1 cellular context compared by ENCODE assay signal in genomic region chr10:89303161-89303560, GRCh38.
TF ChIP-seq lines count a peak whose summit lies in the region.

No MANE protein-coding gene starts in this region.

TF ChIP-seq in WTC11, 78 proteins besides CTCF, POLR2A, EP300 and RAD21 (continued from another document):
- TF ChIP-seq, protein P1, sequence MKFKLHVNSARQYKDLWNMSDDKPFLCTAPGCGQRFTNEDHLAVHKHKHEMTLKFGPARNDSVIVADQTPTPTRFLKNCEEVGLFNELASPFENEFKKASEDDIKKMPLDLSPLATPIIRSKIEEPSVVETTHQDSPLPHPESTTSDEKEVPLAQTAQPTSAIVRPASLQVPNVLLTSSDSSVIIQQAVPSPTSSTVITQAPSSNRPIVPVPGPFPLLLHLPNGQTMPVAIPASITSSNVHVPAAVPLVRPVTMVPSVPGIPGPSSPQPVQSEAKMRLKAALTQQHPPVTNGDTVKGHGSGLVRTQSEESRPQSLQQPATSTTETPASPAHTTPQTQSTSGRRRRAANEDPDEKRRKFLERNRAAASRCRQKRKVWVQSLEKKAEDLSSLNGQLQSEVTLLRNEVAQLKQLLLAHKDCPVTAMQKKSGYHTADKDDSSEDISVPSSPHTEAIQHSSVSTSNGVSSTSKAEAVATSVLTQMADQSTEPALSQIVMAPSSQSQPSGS (CRISPR knock-in tag; IDR thresholded peaks at IDR 0.05; ENCODE audit: borderline replicate concordance, low read depth): no peak
- TF ChIP-seq ZNF396 (CRISPR knock-in tag; IDR thresholded peaks at IDR 0.05; ENCODE audit: borderline replicate concordance) (no peak), NFYB (CRISPR knock-in tag; conservative IDR thresholded peaks at IDR 0.05; ENCODE audit: low read depth) (no peak), TP53 (CRISPR knock-in tag; IDR thresholded peaks at IDR 0.05) (no peak), GTF2I (CRISPR knock-in tag; conservative IDR thresholded peaks at IDR 0.05) (no peak)
TF ChIP-seq in WTC11: peak in this region for 0.
